ENCODE assay signal across 8 cellular contexts in genomic region chr1:207750901-207751300, GRCh38. TPM values are rescaled to one million over a fixed set of nuclear protein-coding genes. Genes with fewer than 3 reads are reported as not detected.
DNase-seq lines count a peak whose midpoint lies in the region; ATAC-seq, FAIRE-seq and TF ChIP-seq lines count a peak whose summit lies in the region.

No MANE protein-coding gene starts in this region.

- WGBS in esophagus muscularis mucosa: 62% methylated on average over 5 of the region's 5 CpGs
- 37% methylated on average over 5 of the region's 5 CpGs for WGBS in prostate gland

- TF ChIP-seq EP300 in esophagus muscularis mucosa (IDR thresholded peaks at IDR 0.05): no peak

- FAIRE-seq in D721Med (lab: Jason Lieb, UNC): no peak

- intact Hi-C loops in esophagus muscularis mucosa (cut with DNase I) (loop anchor here (5.0 kb wide), 2 partner anchors 46 to 121 kb away; no protein-coding TSS in a partner anchor), prostate gland (cut with DNase I) (loop anchor here (5.0 kb wide), 2 partner anchors 41 to 136 kb away; no protein-coding TSS in a partner anchor)

- H3K27me3 ChIP-seq in esophagus muscularis mucosa (no peaks in the 10 kb centered on the region), prostate gland (replicated peaks; ENCODE audit: insufficient read depth) (no peaks in the 10 kb centered on the region)

- H3K36me3 ChIP-seq in esophagus muscularis mucosa (no peaks in the 10 kb centered on the region), prostate gland (no peaks in the 10 kb centered on the region)

- peak overlapping the region; percentile 78 for H3K4me3 ChIP-seq in GM08714 (ENCODE audit: low read length)
- peak overlapping the region; percentile 75 to 93 (median 88) for H3K4me3 ChIP-seq in esophagus muscularis mucosa
- peak overlapping the region; percentile 73 to 95 for H3K4me3 ChIP-seq in prostate gland

- peaks cover 42 to 47% (median 43%) of the 10 kb centered on the region in 4 donors for H3K4me1 ChIP-seq in esophagus muscularis mucosa
- H3K4me1 ChIP-seq in prostate gland (replicated peaks): peaks cover 4% of the 10 kb centered on the region

- H3K9me3 ChIP-seq in esophagus muscularis mucosa: no peaks in the 10 kb centered on the region
- H3K9me3 ChIP-seq in prostate gland: no peaks in the 10 kb centered on the region

- DNase-seq in OCI-M1 (lab: John Stamatoyannopoulos, UW) (peak; percentile 64), esophagus muscularis mucosa (ENCODE audit: extremely low spot score) (no peak), prostate gland (ENCODE audit: low spot score) (no peak), D721Med (ENCODE audit: insufficient read length, low spot score) (no peak), islet precursor cell (no peak), NCI-H2081 (lab: John Stamatoyannopoulos, UW) (no peak)

- TF ChIP-seq CTCF in esophagus muscularis mucosa (IDR thresholded peaks at IDR 0.05): no peak
- no peak for TF ChIP-seq CTCF in prostate gland (IDR thresholded peaks at IDR 0.05)
- no peak for TF ChIP-seq CTCF in D721Med (IDR thresholded peaks at IDR 0.05; ENCODE audit: insufficient read depth, missing control alignments)

- ATAC-seq in HG03521 (IDR thresholded peaks at IDR 0.05; ENCODE audit: unreplicated experiment): no peak

- H3K27ac ChIP-seq in esophagus muscularis mucosa (replicated peaks in 1 of 4) (peak overlapping the region; percentile 88 to 91 (median 89)), prostate gland (peak overlapping the region; percentile 95 to 97)

- no peak for TF ChIP-seq POLR2A in esophagus muscularis mucosa (IDR thresholded peaks at IDR 0.05; ENCODE audit: low read depth)
- TF ChIP-seq POLR2A in prostate gland (IDR thresholded peaks at IDR 0.05): no peak

RNA-seq across cellular contexts. Expression of gene CD46, which starts 1.0 kb away (rescaled TPM):
- total RNA-seq in esophagus muscularis mucosa (10 to 100 TPM; 65.6 to 86.4 (median 69.2) TPM), prostate gland (100 to 1,000 TPM; 173 to 327 TPM)
